In genomic region chr3:124772081-124772831, GRCh38 we compare ENCODE assay signal across 10 cellular contexts.
DNase-seq lines count a peak whose midpoint lies in the region; ATAC-seq and TF ChIP-seq lines count a peak whose summit lies in the region.
"Had no signal": no experiment of that assay in that cellular context is flagged by ENCODE, and none has a peak within 500 bp of the region (broad histone marks: within the 10 kb centered on the region; RNA-seq: fewer than 3 reads in every experiment).

No MANE protein-coding gene starts in this region.

- no peaks in the 10 kb centered on the region for H3K9me2 ChIP-seq in MM.1S (replicated peaks; ENCODE audit: insufficient read depth, low read length)

- no peak for ATAC-seq in HG02885 (IDR thresholded peaks at IDR 0.05; ENCODE audit: poor library complexity, unreplicated experiment)
- no peak for ATAC-seq in GM18502 (IDR thresholded peaks at IDR 0.05; ENCODE audit: poor library complexity, unreplicated experiment)

- H2AFZ ChIP-seq in MM.1S (ENCODE audit: low read length) = no peak overlapping the region

- H3K9ac ChIP-seq in MM.1S (ENCODE audit: low read length) = no peak overlapping the region
- peak overlapping the region; percentile 1 to 21 for H3K9ac ChIP-seq in stomach smooth muscle (ENCODE audit: low read length in 2 of 2)

- DNase-seq in MM.1S (no peak), anterior cingulate cortex (lab: John Stamatoyannopoulos, UW) (peak in 47 of 58 donors; percentile 18 to 85 (median 64)), hypothalamus (lab: John Stamatoyannopoulos, UW) (peak in 41 of 51 donors; percentile 12 to 82 (median 59)), D341Med (ENCODE audit: low spot score) (no peak), ecto neural progenitor cell (ENCODE audit: low spot score) (no peak)
- DNase-seq: activated CD4-positive, alpha-beta T cell treated with anti-CD3 and anti-CD28 coated beads, Interleukin-2, amount 10 ng/mL, durations not matched to agents 7 days and 5 days; naive B cell had no signal

- H3K36me3 ChIP-seq in MM.1S (replicated peaks; ENCODE audit: insufficient read depth, low read length) = no peaks in the 10 kb centered on the region
- peaks cover 8 to 16% of the 10 kb centered on the region in 2 donors for H3K36me3 ChIP-seq in stomach smooth muscle (ENCODE audit: control insufficient read depth in 2 of 2, insufficient read depth in 2 of 2, low read length in 2 of 2)

- peaks cover 35% of the 10 kb centered on the region for H3F3A ChIP-seq in MM.1S (ENCODE audit: insufficient read depth, low read length)

- H3K9me3 ChIP-seq in MM.1S (replicated peaks; ENCODE audit: insufficient read depth, low read length) = no peaks in the 10 kb centered on the region
- H3K9me3 ChIP-seq in stomach smooth muscle (ENCODE audit: control insufficient read depth in 2 of 2, low read length in 2 of 2) = no peaks in the 10 kb centered on the region

- no peaks in the 10 kb centered on the region for H3K79me2 ChIP-seq in MM.1S (ENCODE audit: low read length)

- H3K27me3 ChIP-seq in MM.1S (replicated peaks; ENCODE audit: insufficient read depth, low read length) (no peaks in the 10 kb centered on the region), stomach smooth muscle (ENCODE audit: control insufficient read depth in 1 of 2, insufficient read depth in 2 of 2, low read length in 2 of 2) (no peaks in the 10 kb centered on the region)

- H3K27ac ChIP-seq in MM.1S (ENCODE audit: low read length) (peak overlapping the region; percentile 85; the same call in 1 of the 2 replicates), stomach smooth muscle (ENCODE audit: low read length) (peak overlapping the region; percentile 70)

- H4K20me1 ChIP-seq in MM.1S (ENCODE audit: insufficient read depth, low read length) = no peaks in the 10 kb centered on the region

- TF ChIP-seq CTCF in MM.1S (IDR thresholded peaks at IDR 0.05; ENCODE audit: low read length) = no peak

- H3K4me3 ChIP-seq in MM.1S (ENCODE audit: low read length) = no peak overlapping the region
- H3K4me3 ChIP-seq in stomach smooth muscle (ENCODE audit: low read length in 2 of 2) = peak overlapping the region; percentile 40 to 44

- peak overlapping the region; percentile 12; the same call in 1 of the 2 replicates for H3K4me2 ChIP-seq in MM.1S (ENCODE audit: low read depth, low read length)

- H3K4me1 ChIP-seq in MM.1S (ENCODE audit: low read length) (peaks cover 61% of the 10 kb centered on the region), stomach smooth muscle (ENCODE audit: control insufficient read depth, insufficient read depth, low read length) (peaks cover 50% of the 10 kb centered on the region)

Comparison
In these comparisons a context has a peak if more than half of its experiments do, and no peak if none do; other contexts are left out.
1. DNase-seq: peak in anterior cingulate cortex (47 of 58) and hypothalamus (41 of 51); none in MM.1S (single experiment), D341Med (single experiment) and ecto neural progenitor cell (single experiment).